ENCODE assay signal across 25 cellular contexts in the genomic region with DNA sequence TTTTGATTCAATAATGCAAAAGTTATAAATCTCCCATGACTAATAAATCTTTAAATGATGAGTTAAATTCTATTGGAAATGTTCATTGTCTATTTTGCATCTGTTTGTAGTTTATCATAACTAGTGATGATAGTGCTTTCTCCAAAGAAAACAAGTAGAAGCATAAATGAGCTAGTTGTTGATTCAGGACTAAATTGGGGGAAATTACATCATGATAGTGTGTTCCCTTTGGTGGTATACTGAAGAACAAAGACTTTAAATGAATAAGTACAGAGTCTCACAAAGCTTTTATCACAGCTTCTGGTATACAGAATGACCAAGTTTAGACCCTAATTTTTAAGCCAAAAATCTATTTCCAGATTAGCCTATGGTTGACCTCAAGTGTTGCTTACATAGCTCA.
"Had no signal": no experiment of that assay in that cellular context is flagged by ENCODE, and none has a peak within 500 bp of the region (broad histone marks: within the 10 kb centered on the region; RNA-seq: fewer than 3 reads in every experiment).

No MANE protein-coding gene starts in this region.

- H3K4me1 ChIP-seq: colonic mucosa, esophagus muscularis mucosa, esophagus squamous epithelium, foreskin keratinocyte, gastrocnemius medialis, gastroesophageal sphincter, heart left ventricle, heart right ventricle had no signal

- H3K27ac ChIP-seq: colonic mucosa, coronary artery, dorsolateral prefrontal cortex, epithelial cell of prostate, esophagus muscularis mucosa, esophagus squamous epithelium, foreskin keratinocyte, gastrocnemius medialis, gastroesophageal sphincter, heart left ventricle, heart right ventricle had no signal

- DNase-seq: colonic mucosa; cortex of kidney; dorsolateral prefrontal cortex; effector CD4-positive, alpha-beta T cell; effector CD8-positive, alpha-beta T cell; effector memory CD4-positive, alpha-beta T cell; effector memory CD8-positive, alpha-beta T cell; endodermal cell; erythroblast; esophagus squamous epithelium; foreskin fibroblast; foreskin keratinocyte; foreskin melanocyte; gastrocnemius medialis; glutamatergic neuron; head of caudate nucleus; heart left ventricle; heart right ventricle had no signal

- FAIRE-seq: colon, endometrium, frontal cortex had no signal

- H3K36me3 ChIP-seq: colonic mucosa, esophagus muscularis mucosa, esophagus squamous epithelium, gastrocnemius medialis, gastroesophageal sphincter, heart left ventricle, heart right ventricle had no signal

- H3K4me3 ChIP-seq: colonic mucosa, coronary artery, dorsolateral prefrontal cortex, esophagus muscularis mucosa, esophagus squamous epithelium, gastrocnemius medialis, gastroesophageal sphincter, heart left ventricle, heart right ventricle had no signal

- H3K9me3 ChIP-seq: colonic mucosa, gastrocnemius medialis had no signal

- H3K27me3 ChIP-seq: colonic mucosa, dorsolateral prefrontal cortex, esophagus muscularis mucosa, esophagus squamous epithelium, foreskin keratinocyte, gastrocnemius medialis, gastroesophageal sphincter, heart left ventricle, heart right ventricle had no signal
